ENCODE assay signal across 9 cellular contexts in the genomic region with DNA sequence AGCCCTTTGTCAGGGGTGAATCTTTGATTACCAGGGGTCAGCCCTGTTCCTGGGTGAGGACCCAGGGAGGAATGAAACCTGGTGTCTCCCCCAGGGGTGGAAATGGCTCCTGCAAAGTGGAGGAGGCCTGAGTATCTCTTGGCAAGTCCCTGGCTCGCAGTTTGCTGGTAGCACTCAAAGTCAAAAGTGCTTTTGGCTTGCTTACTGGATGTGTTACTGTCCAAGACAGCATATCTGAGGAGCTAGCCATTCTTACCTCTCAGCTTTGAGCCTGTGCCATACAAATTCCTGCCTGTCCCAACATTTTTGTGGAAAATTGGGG. TPM values are rescaled to one million over a fixed set of nuclear protein-coding genes. Genes with fewer than 3 reads are reported as not detected.
DNase-seq lines count a peak whose midpoint lies in the region; ATAC-seq and TF ChIP-seq lines count a peak whose summit lies in the region.
"Had no signal": no experiment of that assay in that cellular context is flagged by ENCODE, and none has a peak within 500 bp of the region (broad histone marks: within the 10 kb centered on the region; RNA-seq: fewer than 3 reads in every experiment).

No MANE protein-coding gene starts in this region.

- no peaks in the 10 kb centered on the region for H3K27me3 ChIP-seq in SJSA1 (replicated peaks)

- TF ChIP-seq CTCF in CD14-positive monocyte (IDR thresholded peaks at IDR 0.05) (no peak), fibroblast of villous mesenchyme (IDR thresholded peaks at IDR 0.05; ENCODE audit: insufficient read depth, low read depth, low read length) (no peak), progenitor cell of endocrine pancreas (IDR thresholded peaks at IDR 0.05; ENCODE audit: unreplicated experiment) (no peak)

- peaks cover 34% of the 10 kb centered on the region for H3K4me1 Mint-ChIP-seq in CD14-positive monocyte
- H3K4me1 Mint-ChIP-seq in progenitor cell of endocrine pancreas (ENCODE audit: low read depth) = peaks cover 28% of the 10 kb centered on the region

- peaks cover 5% of the 10 kb centered on the region; the same call in 1 of the 2 replicates for H3K4me1 ChIP-seq in SJSA1 (replicated peaks)

- intact Hi-C loops in CD14-positive monocyte (cut with micrococcal nuclease) = no loop called here

- ATAC-seq in HG03442 (IDR thresholded peaks at IDR 0.05; ENCODE audit: unreplicated experiment) = no peak

- H3K9me3 ChIP-seq in SJSA1 (replicated peaks) = no peaks in the 10 kb centered on the region

- peak overlapping the region; percentile 61 to 87 for H3K4me3 Mint-ChIP-seq in CD14-positive monocyte
- no peak overlapping the region for H3K4me3 Mint-ChIP-seq in progenitor cell of endocrine pancreas (ENCODE audit: low read depth)

- H3K4me3 ChIP-seq in SJSA1 (peak overlapping the region; percentile 25), fibroblast of villous mesenchyme (ENCODE audit: low read depth, low read length) (peak overlapping the region; percentile 38)

- H3K27me3 Mint-ChIP-seq in CD14-positive monocyte (ENCODE audit: low read depth in 3 of 3) (peaks cover 0 to 2% (median 0%) of the 10 kb centered on the region in 3 donors), progenitor cell of endocrine pancreas (no peaks in the 10 kb centered on the region)

- DNase-seq in CD14-positive monocyte (ENCODE audit: low spot score) (no peak), SJSA1 (ENCODE audit: low read depth in 1 of 2, low spot score in 2 of 2) (peak in 1 of 2 experiments; percentile 19), fibroblast of villous mesenchyme (ENCODE audit: low read depth) (no peak), progenitor cell of endocrine pancreas (ENCODE audit: low spot score, unreplicated experiment) (no peak), SIG-M5 treated with dmso at 0.1 percent for 504 hours (lab: John Stamatoyannopoulos, UW; ENCODE audit: unreplicated experiment) (no peak), NOMO-1 treated with DMSO at 0.1 percent for 48 hours (lab: John Stamatoyannopoulos, UW; ENCODE audit: unreplicated experiment) (no peak)
- no peak for DNase-seq in activated CD8-positive, alpha-beta memory T cell treated with anti-CD3 and anti-CD28 coated beads, Interleukin-2, amount 50 U/mL, for 48 hours
- DNase-seq: NCI-H146 had no signal

- peaks cover 0 to 15% (median 5%) of the 10 kb centered on the region in 7 donors for H3K9me3 Mint-ChIP-seq in CD14-positive monocyte
- H3K9me3 Mint-ChIP-seq in progenitor cell of endocrine pancreas (ENCODE audit: low read depth) = peaks cover 20% of the 10 kb centered on the region

- H3K36me3 Mint-ChIP-seq in CD14-positive monocyte (peaks cover 0 to 6% of the 10 kb centered on the region in 2 donors), progenitor cell of endocrine pancreas (ENCODE audit: insufficient read depth) (peaks cover 31% of the 10 kb centered on the region)

- H3K36me3 ChIP-seq in SJSA1 = no peaks in the 10 kb centered on the region

- H3K27ac ChIP-seq in SJSA1 = peak overlapping the region; percentile 56

- H3K27ac Mint-ChIP-seq in CD14-positive monocyte (peak overlapping the region in 4 of 7 donors; percentile 75 to 80 (median 76)), progenitor cell of endocrine pancreas (peak overlapping the region; percentile 85)

RNA-seq across cellular contexts. Expression of gene ZNF618, which starts 9.9 kb away (rescaled TPM):
- under 1 TPM; 0.53 to 0.78 TPM for polyA plus RNA-seq in CD14-positive monocyte
- total RNA-seq in SJSA1 (2014; rRNA removed; shearing (Covaris generic)) = 1.1 and 4.7 TPM in 2 replicates
- total RNA-seq in fibroblast of villous mesenchyme = 12.5 and 15.1 TPM in 2 replicates
- 75.3 and 85.8 TPM in 2 replicates for total RNA-seq in progenitor cell of endocrine pancreas
